In genomic region chr11:100687032-100687629, GRCh38 we compare ENCODE assay signal across 8 cellular contexts. TPM values are rescaled to one million over a fixed set of nuclear protein-coding genes. Genes with fewer than 3 reads are reported as not detected.
A peak's percentile ranks its signal among the peaks of the same experiment; 100 is the strongest.
DNase-seq lines count a peak whose midpoint lies in the region; ATAC-seq and TF ChIP-seq lines count a peak whose summit lies in the region.

Gene ARHGAP42, plus strand, starts transcription at chr11:100687288. Its CDS starts 391 bp downstream, at chr11:100687679.

- peak within 1 kb of the TSS; percentile 83 for H3T11ph ChIP-seq in H9 (ENCODE audit: low read length)

- H3K4ac ChIP-seq in H9 (ENCODE audit: low read depth, low read length): peak within 1 kb of the TSS; percentile 71; the same call in 1 of the 2 replicates

- peak within 1 kb of the TSS; percentile 96 for H4K5ac ChIP-seq in H9 (ENCODE audit: insufficient read length, low read depth, low read length)

- H3K27ac ChIP-seq in H9 (ENCODE audit: insufficient read length, low read depth, low read length): peak within 1 kb of the TSS; percentile 90
- peak within 1 kb of the TSS; percentile 49 for H3K27ac ChIP-seq in foreskin keratinocyte

- H3K4me1 Mint-ChIP-seq in H9 (peaks cover 40 to 46% of the 10 kb centered on the region in 2 experiments), nephron progenitor cell (peaks cover 34% of the 10 kb centered on the region)

- H3K36me3 Mint-ChIP-seq in H9 (ENCODE audit: insufficient read depth in 1 of 3, low read depth in 3 of 3) (peaks cover 7 to 13% (median 10%) of the 10 kb centered on the region in 3 experiments), nephron progenitor cell (ENCODE audit: low read depth) (peaks cover 11% of the 10 kb centered on the region)

- H3K27me3 ChIP-seq in H9 (ENCODE audit: insufficient read depth, low read length) (no peaks in the 10 kb centered on the region), foreskin keratinocyte (no peaks in the 10 kb centered on the region)

- H2AFZ ChIP-seq in H9 (ENCODE audit: low read length): peak within 1 kb of the TSS; percentile 61

- peak within 1 kb of the TSS; percentile 84 for H2BK12ac ChIP-seq in H9 (ENCODE audit: insufficient read length, low read depth, low read length)

- TF ChIP-seq CTCF in H9 (conservative IDR thresholded peaks at IDR 0.05): no peak
- TF ChIP-seq CTCF in foreskin keratinocyte (conservative IDR thresholded peaks at IDR 0.05): no peak
- no peak for TF ChIP-seq CTCF in nephron progenitor cell (IDR thresholded peaks at IDR 0.05)

- no peak within 1 kb of the TSS for H2AK5ac ChIP-seq in H9 (ENCODE audit: insufficient read length, low read length)

- peak within 1 kb of the TSS; percentile 88 for H3K18ac ChIP-seq in H9 (ENCODE audit: insufficient read length, low read depth, low read length)

- H3K9me3 ChIP-seq in H9 (ENCODE audit: control insufficient read depth, low read depth, low read length): no peaks in the 10 kb centered on the region

- H3K79me1 ChIP-seq in H9 (ENCODE audit: insufficient read depth, low read depth, low read length, poor library complexity, severe bottlenecking): peaks cover 5% of the 10 kb centered on the region

- H3K9ac ChIP-seq in H9 (ENCODE audit: extremely low read depth, insufficient read length, low read length): peak within 1 kb of the TSS; percentile 85

- H3K23me2 ChIP-seq in H9 (ENCODE audit: insufficient read length, low read depth, low read length, poor library complexity, severe bottlenecking): peaks cover 7% of the 10 kb centered on the region

- peak within 1 kb of the TSS; percentile 87 for H3K14ac ChIP-seq in H9 (ENCODE audit: insufficient read depth, low read length)

- DNase-seq in activated CD8-positive, alpha-beta memory T cell treated with anti-CD3 and anti-CD28 coated beads for 24 hours: peak; percentile 61
- DNase-seq in activated CD8-positive, alpha-beta memory T cell treated with anti-CD3 and anti-CD28 coated beads, Interleukin-2, amount 50 U/mL, for 4 hours: no peak
- DNase-seq in H9 (peak; percentile 91), LoVo (ENCODE audit: low spot score) (peak; percentile 58), activated T-cell treated with anti-CD3 and anti-CD28 coated beads for 48 hours (ENCODE audit: low read depth) (peak; percentile 30), foreskin keratinocyte (peak in 1 of 2 donors; percentile 50), nephron progenitor cell (peak; percentile 80), NCI-H2029 treated with DMSO at 0.1 percent for 48 hours (lab: John Stamatoyannopoulos, UW) (no peak)

- peak within 1 kb of the TSS; percentile 69 for H2BK5ac ChIP-seq in H9 (ENCODE audit: insufficient read length, low read length)

- H3K56ac ChIP-seq in H9 (ENCODE audit: insufficient read length, low read depth, low read length): peak within 1 kb of the TSS; percentile 88

- peaks cover 6% of the 10 kb centered on the region; the same call in 1 of the 2 replicates for H3K79me2 ChIP-seq in H9 (ENCODE audit: insufficient read depth, low read length)

- WGBS in H9 (ENCODE audit: extremely low coverage, insufficient read length, low lambda C conversion rate): no CpG with 5 or more reads among the region's 81 CpGs

- no peak within 1 kb of the TSS for H2BK120ac ChIP-seq in H9 (ENCODE audit: low read depth, low read length, poor library complexity, severe bottlenecking)

- no peak within 1 kb of the TSS for H2BK20ac ChIP-seq in H9 (ENCODE audit: low read depth, low read length, poor library complexity, severe bottlenecking)

- H3K4me3 Mint-ChIP-seq in H9 (peak within 1 kb of the TSS; percentile 94 to 97), nephron progenitor cell (peak within 1 kb of the TSS; percentile 97)

- peak; percentile 56 for ATAC-seq in foreskin keratinocyte

- peak within 1 kb of the TSS; percentile 98 to 99 (median 99) for H3K27ac Mint-ChIP-seq in H9
- H3K27ac Mint-ChIP-seq in nephron progenitor cell: peak within 1 kb of the TSS; percentile 94

- no peaks in the 10 kb centered on the region; the same call in 1 of the 2 replicates for H3K4me1 ChIP-seq in H9 (ENCODE audit: insufficient read depth, low read length)
- H3K4me1 ChIP-seq in foreskin keratinocyte: peaks cover 18% of the 10 kb centered on the region

- H4K91ac ChIP-seq in H9 (ENCODE audit: insufficient read length, low read depth, low read length): peak within 1 kb of the TSS; percentile 93

- peak within 1 kb of the TSS; percentile 86 for H4K8ac ChIP-seq in H9 (replicated peaks; ENCODE audit: insufficient read length, low read depth, low read length)

- no peak within 1 kb of the TSS for H3K23ac ChIP-seq in H9 (ENCODE audit: insufficient read length, low read depth, low read length)

- H3K4me2 ChIP-seq in H9 (ENCODE audit: insufficient read depth, insufficient read length, low read length): peak within 1 kb of the TSS; percentile 98

- no peaks in the 10 kb centered on the region for H4K20me1 ChIP-seq in H9 (ENCODE audit: control insufficient read depth, insufficient read depth, insufficient read length)

- no peak within 1 kb of the TSS for H2BK15ac ChIP-seq in H9 (ENCODE audit: low read depth, low read length)

- H3K27me3 Mint-ChIP-seq in H9 (ENCODE audit: low read depth): no peaks in the 10 kb centered on the region
- H3K27me3 Mint-ChIP-seq in nephron progenitor cell (ENCODE audit: low read depth, poor library complexity): peaks cover 4% of the 10 kb centered on the region

- H3K9me3 Mint-ChIP-seq in H9 (no peaks in the 10 kb centered on the region; a peak in 2 of 5 replicates), nephron progenitor cell (no peaks in the 10 kb centered on the region)

RNA-seq across cellular contexts. Expression of gene ARHGAP42, which starts in this region (rescaled TPM):
- total RNA-seq in H9 (2021) (35.5 and 39.1 TPM in 2 replicates), foreskin keratinocyte (3.7 and 4.6 TPM in 2 replicates)
- 0.93 and 1.0 TPM in 2 replicates for polyA plus RNA-seq in foreskin keratinocyte

Comparison
In these comparisons a context has a peak if more than half of its experiments do, and no peak if none do; other contexts are left out.
1. DNase-seq: peak in activated CD8-positive, alpha-beta memory T cell treated with anti-CD3 and anti-CD28 coated beads for 24 hours (single experiment), H9 (single experiment), LoVo (single experiment), activated T-cell treated with anti-CD3 and anti-CD28 coated beads for 48 hours (single experiment) and nephron progenitor cell (single experiment); none in activated CD8-positive, alpha-beta memory T cell treated with anti-CD3 and anti-CD28 coated beads, Interleukin-2, amount 50 U/mL, for 4 hours (single experiment) and NCI-H2029 treated with DMSO at 0.1 percent for 48 hours (single experiment).